Comparison of ENCODE assay signal across 26 cellular contexts in genomic region chr4:170058745-170059144, GRCh38. TPM values are rescaled to one million over a fixed set of nuclear protein-coding genes. Genes with fewer than 3 reads are reported as not detected.
"Had no signal": no experiment of that assay in that cellular context is flagged by ENCODE, and none has a peak within 500 bp of the region (broad histone marks: within the 10 kb centered on the region; RNA-seq: fewer than 3 reads in every experiment).

No MANE protein-coding gene starts in this region.

- ATAC-seq: effector memory CD8-positive, alpha-beta T cell; esophagus mucosa; gastrocnemius medialis; heart right ventricle; left cardiac atrium; left lung; left ventricle myocardium superior; lower lobe of right lung; mucosa of descending colon; naive thymus-derived CD8-positive, alpha-beta T cell had no signal

- H3K27ac ChIP-seq: epithelial cell of prostate, esophagus squamous epithelium, gastrocnemius medialis, heart right ventricle, left lung, lower lobe of right lung had no signal

- H3K27me3 ChIP-seq: esophagus squamous epithelium, gastrocnemius medialis, heart right ventricle, left lung had no signal

- H3K4me3 ChIP-seq: esophagus squamous epithelium, gastrocnemius medialis, heart right ventricle, left lung, lower lobe of right lung, mucosa of descending colon had no signal

- H3K4me1 ChIP-seq: esophagus squamous epithelium, gastrocnemius medialis, heart right ventricle, left lung, lower lobe of right lung had no signal

- H3K9me3 ChIP-seq: esophagus squamous epithelium, gastrocnemius medialis, heart right ventricle, left lung, lower lobe of right lung, mucosa of descending colon had no signal

- H3K36me3 ChIP-seq: gastrocnemius medialis had no signal

- DNase-seq: cortex of kidney; effector CD8-positive, alpha-beta T cell; effector memory CD8-positive, alpha-beta T cell; endodermal cell; erythroblast; esophagus squamous epithelium; foreskin fibroblast; foreskin melanocyte; gastrocnemius medialis; glutamatergic neuron; head of caudate nucleus; heart right ventricle; hippocampal formation; left cardiac atrium; left lung; left ventricle myocardium superior; lower lobe of right lung; mesenchymal stem cell; mucosa of descending colon; naive B cell; naive thymus-derived CD8-positive, alpha-beta T cell had no signal

- FAIRE-seq: endometrium, islet of Langerhans, keratinocyte had no signal

RNA-seq across cellular contexts. Expression of gene AADAT, which starts 31.0 kb away (rescaled TPM):
- total RNA-seq: naive thymus-derived CD8-positive, alpha-beta T cell had no signal
- polyA plus RNA-seq: naive thymus-derived CD8-positive, alpha-beta T cell had no signal
